Comparison of ENCODE assay signal across 8 cellular contexts in the genomic region with DNA sequence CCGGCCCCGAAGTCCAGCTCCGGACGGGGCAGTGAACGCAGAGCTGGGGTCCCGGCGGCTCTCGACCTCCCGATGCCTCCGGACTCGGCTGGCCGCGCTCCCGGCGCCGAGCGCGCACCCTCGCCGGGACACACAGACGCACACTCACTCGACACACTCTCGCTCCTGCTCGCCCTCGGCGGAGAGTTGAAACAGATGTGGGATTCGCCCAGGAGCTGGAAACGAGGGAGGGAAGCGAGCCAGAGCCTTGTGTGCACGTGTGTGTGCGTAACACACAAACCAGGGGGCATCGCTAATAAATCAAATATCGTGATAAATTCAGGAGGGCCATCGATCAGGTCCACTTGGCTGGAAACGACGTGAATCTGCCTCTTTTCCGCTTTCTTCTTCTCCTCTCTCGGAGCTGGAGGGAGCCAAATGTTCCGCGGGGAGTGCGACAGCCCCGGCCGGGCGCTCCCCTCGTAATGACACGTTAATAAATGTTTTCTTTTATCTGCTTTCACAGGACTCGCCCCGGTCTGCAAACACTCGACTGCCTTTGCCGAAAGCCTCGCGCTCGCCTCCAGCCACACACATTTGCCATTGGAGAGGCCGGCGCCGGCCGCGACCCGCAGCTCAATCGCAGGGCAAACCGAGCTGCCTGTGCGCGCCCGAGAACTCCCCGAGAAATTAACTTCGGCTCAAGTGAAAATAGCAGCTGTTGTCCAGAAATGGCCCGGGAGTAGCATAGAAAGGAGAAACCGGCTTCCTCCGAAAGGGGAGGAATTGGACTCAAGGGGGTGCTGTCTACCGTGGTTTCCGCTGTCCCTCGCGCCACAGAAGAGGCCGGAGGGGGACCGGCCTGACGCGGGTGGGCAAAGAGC.
DNase-seq lines count a peak whose midpoint lies in the region; ATAC-seq and TF ChIP-seq lines count a peak whose summit lies in the region.

No MANE protein-coding gene starts in this region.

- DNase-seq in GM19240 (ENCODE audit: insufficient read length, low spot score), result peak; percentile 26
- DNase-seq in NOMO-1 (lab: John Stamatoyannopoulos, UW; ENCODE audit: unreplicated experiment in 2 of 2), result peak; percentile 56 to 73
- peak in 53 of 61 donors; percentile 9 to 69 (median 45) for DNase-seq in caudate nucleus (lab: John Stamatoyannopoulos, UW)
- DNase-seq in iPS-NIHi11 (ENCODE audit: low spot score), result peak; percentile 69
- peak; percentile 40 for DNase-seq in retinal pigment epithelial cell (ENCODE audit: low read depth)
- DNase-seq in OCI-M1 (lab: John Stamatoyannopoulos, UW), result no peak

- H3K9me3 ChIP-seq in BLaER1, result no peaks in the 10 kb centered on the region

- H3K4me2 ChIP-seq in BLaER1, result peak overlapping the region; percentile 87

- H4K20me1 ChIP-seq in BLaER1, result peaks cover 43% of the 10 kb centered on the region

- no peak overlapping the region for H3K9ac ChIP-seq in BLaER1

- peaks cover 18% of the 10 kb centered on the region for H3K4me1 ChIP-seq in BLaER1

- peaks cover 80% of the 10 kb centered on the region for H3K27me3 ChIP-seq in BLaER1

- peak overlapping the region; percentile 65 for H3K4me3 ChIP-seq in BLaER1
- peak overlapping the region; percentile 47 for H3K4me3 ChIP-seq in retinal pigment epithelial cell (ENCODE audit: low read length)

- H3K36me3 ChIP-seq in BLaER1, result no peaks in the 10 kb centered on the region

- ATAC-seq in GM18873 (IDR thresholded peaks at IDR 0.05; ENCODE audit: low FRiP score, unreplicated experiment), result no peak

- H3K27ac ChIP-seq in BLaER1 (no peak overlapping the region), caudate nucleus (ENCODE audit: low read depth, low read length) (peak overlapping the region; percentile 13)

- peak; percentile 72 for TF ChIP-seq CTCF in retinal pigment epithelial cell (conservative IDR thresholded peaks at IDR 0.05; ENCODE audit: low read depth, low read length)
